Comparison of ENCODE assay signal across 26 cellular contexts in the genomic region with DNA sequence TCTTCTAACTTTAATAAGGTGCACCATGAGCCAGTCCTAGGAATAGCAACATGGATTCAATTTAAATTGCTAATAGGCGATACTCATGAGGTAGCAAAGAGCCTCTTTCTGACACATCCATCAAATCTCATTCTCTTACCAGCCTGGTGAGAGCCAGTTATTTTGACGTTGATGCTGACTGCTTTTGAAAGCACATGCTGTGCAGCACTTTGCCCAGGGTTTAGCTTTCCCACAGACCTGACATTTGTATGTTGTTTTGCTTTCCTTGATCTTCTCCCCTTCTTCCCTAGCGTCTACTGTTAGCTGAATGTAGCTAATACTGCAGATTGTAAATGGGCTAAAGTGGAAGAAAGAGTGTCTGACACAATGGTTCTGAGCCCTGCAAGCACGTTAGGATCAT.
DNase-seq lines count a peak whose midpoint lies in the region; ATAC-seq and TF ChIP-seq lines count a peak whose summit lies in the region.
"Had no signal": no experiment of that assay in that cellular context is flagged by ENCODE, and none has a peak within 500 bp of the region (broad histone marks: within the 10 kb centered on the region; RNA-seq: fewer than 3 reads in every experiment).

No MANE protein-coding gene starts in this region.

- no peak overlapping the region for H3K4me2 ChIP-seq in OCI-LY3 (ENCODE audit: low read length)
- peak overlapping the region; percentile 34 for H3K4me2 ChIP-seq in neural cell (ENCODE audit: low read length)
- H3K4me2 ChIP-seq: BLaER1 had no signal

- H4K20me1 ChIP-seq in OCI-LY3 (ENCODE audit: insufficient read depth, low read length) (no peaks in the 10 kb centered on the region), neural cell (ENCODE audit: insufficient read depth) (no peaks in the 10 kb centered on the region)
- H4K20me1 ChIP-seq: BLaER1 had no signal

- no peaks in the 10 kb centered on the region for H3K9me2 ChIP-seq in neural cell (ENCODE audit: insufficient read depth, low read length)

- H3K27me3 ChIP-seq in OCI-LY3 (ENCODE audit: low read depth, low read length) (no peaks in the 10 kb centered on the region), neural cell (ENCODE audit: insufficient read depth, low read depth, low read length) (no peaks in the 10 kb centered on the region)
- H3K27me3 ChIP-seq: BE2C, BLaER1 had no signal

- ATAC-seq in stimulated activated memory B cell treated with anti-CD40 and anti-IgM and Interleukin-4, amounts not matched to agents 10 μg/mL and 1 μg/mL and 100 μg/mL, for 72 hours: no peak
- ATAC-seq: GM12878 had no signal

- H3K4me1 ChIP-seq in OCI-LY3 (ENCODE audit: low read length): no peaks in the 10 kb centered on the region
- H3K4me1 ChIP-seq: BE2C had no signal

- no peaks in the 10 kb centered on the region for H3K36me3 ChIP-seq in OCI-LY3 (replicated peaks; ENCODE audit: low read depth, low read length)
- H3K36me3 ChIP-seq in neural cell (ENCODE audit: insufficient read depth, low read length): no peaks in the 10 kb centered on the region
- H3K36me3 ChIP-seq: BE2C, BLaER1 had no signal

- TF ChIP-seq RAD21 in neural cell (conservative IDR thresholded peaks at IDR 0.05): no peak

- H3K9me3 Mint-ChIP-seq in stimulated activated memory B cell treated with anti-CD40 and anti-IgM and Interleukin-4, amounts not matched to agents 10 μg/mL and 1 μg/mL and 100 μg/mL, for 72 hours: peaks cover 5% of the 10 kb centered on the region
- H3K9me3 Mint-ChIP-seq: CD14-positive monocyte had no signal

- H3K27me3 Mint-ChIP-seq in stimulated activated memory B cell treated with anti-CD40 and anti-IgM and Interleukin-4, amounts not matched to agents 10 μg/mL and 1 μg/mL and 100 μg/mL, for 72 hours: no peaks in the 10 kb centered on the region
- H3K27me3 Mint-ChIP-seq: CD4-positive, alpha-beta memory T cell; CD4-positive, CD25-positive, alpha-beta regulatory T cell; CD8-positive, alpha-beta memory T cell had no signal

- H2AFZ ChIP-seq in OCI-LY3 (ENCODE audit: low read depth, low read length) (0 out of 2 replicates have a peak overlapping the region, but pooled peaks have one; percentile 54), neural cell (ENCODE audit: low read depth, low read length) (no peak overlapping the region)

- H3K79me2 ChIP-seq in OCI-LY3 (ENCODE audit: low read length) (no peaks in the 10 kb centered on the region), neural cell (replicated peaks; ENCODE audit: insufficient read depth, low read length) (no peaks in the 10 kb centered on the region)

- TF ChIP-seq EP300 in neural cell (conservative IDR thresholded peaks at IDR 0.05; ENCODE audit: poor library complexity, severe bottlenecking): peak; percentile 99

- H3K4me3 ChIP-seq in OCI-LY3 (ENCODE audit: low read length) (no peak overlapping the region), neural cell (ENCODE audit: low read length) (peak overlapping the region; percentile 47)
- H3K4me3 ChIP-seq: BLaER1, GM12878 had no signal

- H3K9ac ChIP-seq in OCI-LY3 (ENCODE audit: low read length) (no peak overlapping the region), neural cell (ENCODE audit: low read length) (no peak overlapping the region)
- H3K9ac ChIP-seq: BLaER1 had no signal

- H3K36me3 Mint-ChIP-seq in stimulated activated memory B cell treated with anti-CD40 and anti-IgM and Interleukin-4, amounts not matched to agents 10 μg/mL and 1 μg/mL and 100 μg/mL, for 72 hours: no peaks in the 10 kb centered on the region
- H3K36me3 Mint-ChIP-seq: CD14-positive monocyte; CD4-positive, alpha-beta memory T cell; CD4-positive, CD25-positive, alpha-beta regulatory T cell; CD8-positive, alpha-beta memory T cell had no signal

- H3K27ac ChIP-seq in OCI-LY3 (ENCODE audit: low read length) (no peak overlapping the region), caudate nucleus (ENCODE audit: low read depth, low read length) (peak overlapping the region; percentile 53), neural cell (ENCODE audit: low read length) (peak overlapping the region; percentile 73)
- H3K27ac ChIP-seq: BLaER1 had no signal

- H3K4me3 Mint-ChIP-seq in stimulated activated memory B cell treated with anti-CD40 and anti-IgM and Interleukin-4, amounts not matched to agents 10 μg/mL and 1 μg/mL and 100 μg/mL, for 72 hours: no peak overlapping the region
- H3K4me3 Mint-ChIP-seq: CD14-positive monocyte; CD4-positive, alpha-beta memory T cell; CD4-positive, CD25-positive, alpha-beta regulatory T cell; CD8-positive, alpha-beta memory T cell had no signal

- DNase-seq in caudate nucleus (lab: John Stamatoyannopoulos, UW): peak in 16 of 61 donors; percentile 1 to 63 (median 14)
- DNase-seq in putamen (ENCODE audit: low spot score): peak; percentile 34
- DNase-seq in cerebellum (ENCODE audit: low spot score): no peak
- no peak for DNase-seq in NCI-H1048 (lab: John Stamatoyannopoulos, UW)
- DNase-seq in stimulated activated CD4-positive, alpha-beta T cell treated with anti-CD3 and anti-CD28 coated beads, Interleukin-1b, Interleukin-23, amount 100 ng/mL, for 48 hours: no peak
- DNase-seq: 8988T; ACHN; BE2C; C1 segment of cervical spinal cord; CD4-positive, alpha-beta memory T cell; CD4-positive, CD25-positive, alpha-beta regulatory T cell; CD8-positive, alpha-beta memory T cell; COR-L47; DMS 273 treated with DMSO at 0.1 percent for 48 hours; DMS153; DMS53; DMS79; DND-41; EL; GDM1 had no signal

- H3K27ac Mint-ChIP-seq in stimulated activated memory B cell treated with anti-CD40 and anti-IgM and Interleukin-4, amounts not matched to agents 10 μg/mL and 1 μg/mL and 100 μg/mL, for 72 hours: no peak overlapping the region
- H3K27ac Mint-ChIP-seq: CD14-positive monocyte; CD4-positive, alpha-beta memory T cell; CD4-positive, CD25-positive, alpha-beta regulatory T cell; CD8-positive, alpha-beta memory T cell had no signal

- no peaks in the 10 kb centered on the region for H3K4me1 Mint-ChIP-seq in stimulated activated memory B cell treated with anti-CD40 and anti-IgM and Interleukin-4, amounts not matched to agents 10 μg/mL and 1 μg/mL and 100 μg/mL, for 72 hours
- H3K4me1 Mint-ChIP-seq: CD14-positive monocyte; CD4-positive, alpha-beta memory T cell; CD4-positive, CD25-positive, alpha-beta regulatory T cell; CD8-positive, alpha-beta memory T cell had no signal

- H3K9me3 ChIP-seq in OCI-LY3 (ENCODE audit: insufficient read depth, low read length) (no peaks in the 10 kb centered on the region), neural cell (ENCODE audit: low read length) (no peaks in the 10 kb centered on the region)
- H3K9me3 ChIP-seq: BE2C, BLaER1 had no signal

- TF ChIP-seq CTCF in OCI-LY3 (IDR thresholded peaks at IDR 0.05; ENCODE audit: low read depth, low read length) (no peak), neural cell (IDR thresholded peaks at IDR 0.05; ENCODE audit: poor library complexity, severe bottlenecking) (no peak)

- H3F3A ChIP-seq in neural cell (ENCODE audit: insufficient read depth, low read length, poor library complexity, severe bottlenecking): peaks cover 13% of the 10 kb centered on the region

TF ChIP-seq in neural cell, 6 proteins besides CTCF, POLR2A, EP300 and RAD21:
- TF ChIP-seq EZH2 (IDR thresholded peaks at IDR 0.05; ENCODE audit: borderline replicate concordance, insufficient read depth, low read length, poor library complexity, severe bottlenecking) (no peak), SMC3 (conservative IDR thresholded peaks at IDR 0.05; ENCODE audit: poor library complexity) (no peak), MXI1 (conservative IDR thresholded peaks at IDR 0.05; ENCODE audit: poor library complexity, severe bottlenecking) (peak; percentile 50), POLR2AphosphoS5 (IDR thresholded peaks at IDR 0.05) (peak; percentile 99), TAF1 (IDR thresholded peaks at IDR 0.05; ENCODE audit: low read depth) (no peak)
- TF ChIP-seq, protein P1, sequence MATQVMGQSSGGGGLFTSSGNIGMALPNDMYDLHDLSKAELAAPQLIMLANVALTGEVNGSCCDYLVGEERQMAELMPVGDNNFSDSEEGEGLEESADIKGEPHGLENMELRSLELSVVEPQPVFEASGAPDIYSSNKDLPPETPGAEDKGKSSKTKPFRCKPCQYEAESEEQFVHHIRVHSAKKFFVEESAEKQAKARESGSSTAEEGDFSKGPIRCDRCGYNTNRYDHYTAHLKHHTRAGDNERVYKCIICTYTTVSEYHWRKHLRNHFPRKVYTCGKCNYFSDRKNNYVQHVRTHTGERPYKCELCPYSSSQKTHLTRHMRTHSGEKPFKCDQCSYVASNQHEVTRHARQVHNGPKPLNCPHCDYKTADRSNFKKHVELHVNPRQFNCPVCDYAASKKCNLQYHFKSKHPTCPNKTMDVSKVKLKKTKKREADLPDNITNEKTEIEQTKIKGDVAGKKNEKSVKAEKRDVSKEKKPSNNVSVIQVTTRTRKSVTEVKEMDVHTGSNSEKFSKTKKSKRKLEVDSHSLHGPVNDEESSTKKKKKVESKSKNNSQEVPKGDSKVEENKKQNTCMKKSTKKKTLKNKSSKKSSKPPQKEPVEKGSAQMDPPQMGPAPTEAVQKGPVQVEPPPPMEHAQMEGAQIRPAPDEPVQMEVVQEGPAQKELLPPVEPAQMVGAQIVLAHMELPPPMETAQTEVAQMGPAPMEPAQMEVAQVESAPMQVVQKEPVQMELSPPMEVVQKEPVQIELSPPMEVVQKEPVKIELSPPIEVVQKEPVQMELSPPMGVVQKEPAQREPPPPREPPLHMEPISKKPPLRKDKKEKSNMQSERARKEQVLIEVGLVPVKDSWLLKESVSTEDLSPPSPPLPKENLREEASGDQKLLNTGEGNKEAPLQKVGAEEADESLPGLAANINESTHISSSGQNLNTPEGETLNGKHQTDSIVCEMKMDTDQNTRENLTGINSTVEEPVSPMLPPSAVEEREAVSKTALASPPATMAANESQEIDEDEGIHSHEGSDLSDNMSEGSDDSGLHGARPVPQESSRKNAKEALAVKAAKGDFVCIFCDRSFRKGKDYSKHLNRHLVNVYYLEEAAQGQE (IDR thresholded peaks at IDR 0.05; ENCODE audit: borderline replicate concordance): peak; percentile 91
TF ChIP-seq in neural cell: peak in this region for 3.
